In genomic region chr10:43224321-43224720, GRCh38 we compare ENCODE assay signal across 15 cellular contexts. TPM values are rescaled to one million over a fixed set of nuclear protein-coding genes. Genes with fewer than 3 reads are reported as not detected.
DNase-seq lines count a peak whose midpoint lies in the region; TF ChIP-seq lines count a peak whose summit lies in the region.
"Had no signal": no experiment of that assay in that cellular context is flagged by ENCODE, and none has a peak within 500 bp of the region (broad histone marks: within the 10 kb centered on the region; RNA-seq: fewer than 3 reads in every experiment).

No MANE protein-coding gene starts in this region.

- H3K4me1 ChIP-seq in adrenal gland (replicated peaks in 1 of 2): peaks cover 12 to 25% of the 10 kb centered on the region in 2 donors

- peak overlapping the region in 1 of 5 donors; percentile 20 for H3K27ac ChIP-seq in adrenal gland

- DNase-seq in Caki2 (ENCODE audit: low read depth): peak; percentile 30
- peak in 5 of 7 donors; percentile 1 to 18 (median 7) for DNase-seq in adrenal gland
- DNase-seq in kidney glomerular epithelial cell (lab: John Stamatoyannopoulos, UW): peak; percentile 73
- DNase-seq in RPMI8226: no peak
- no peak for DNase-seq in NCI-H1417 (lab: John Stamatoyannopoulos, UW)
- no peak for DNase-seq in GM19240 (ENCODE audit: insufficient read length, low spot score)
- no peak for DNase-seq in LoVo (ENCODE audit: low spot score)
- DNase-seq: C1 segment of cervical spinal cord; CD4-positive, alpha-beta T cell; DMS153; DMS79 treated with DMSO at 0.1 percent for 48 hours; EL; H7 had no signal

- no peak for TF ChIP-seq CTCF in adrenal gland (IDR thresholded peaks at IDR 0.05)

- no peaks in the 10 kb centered on the region for H3K9me3 ChIP-seq in adrenal gland (replicated peaks in 1 of 3)

- 17 to 53% (median 40%) methylated on average over 1 of the region's 1 CpG for WGBS in adrenal gland, 4 donors

- peaks cover 7% of the 10 kb centered on the region for H3K27me3 ChIP-seq in adrenal gland

- intact Hi-C loops in adrenal gland (cut with DNase I): loop anchor here in 1 of 2 donors (10.0 kb wide), 1 partner anchor 90 kb away; the partner anchor contains the start of gene CSGALNACT2

- in situ Hi-C loops in Caki2 (cut with HindIII; ENCODE audit: low pct_unique_long_range_greater_than_20kb, low sequenced_read_pairs): no loop called here

- H3K4me3 ChIP-seq in adrenal gland: no peak overlapping the region
- H3K4me3 ChIP-seq: GM23338 had no signal

- TF ChIP-seq POLR2A in adrenal gland (IDR thresholded peaks at IDR 0.05): no peak

- H3K36me3 ChIP-seq in adrenal gland (replicated peaks in 1 of 2): no peaks in the 10 kb centered on the region

RNA-seq across cellular contexts. Expression of gene RASGEF1A, which starts 42.5 kb away (rescaled TPM):
- 1.3 and 13.7 TPM in 2 replicates for total RNA-seq in Caki2 (2014; rRNA removed; shearing (Covaris generic); ENCODE audit: low replicate concordance)
- 1 to 10 TPM; 1.0 to 8.1 (median 2.4) TPM for total RNA-seq in adrenal gland
- polyA plus RNA-seq in adrenal gland: 10 to 100 TPM in 1 of 3 donors, 1 to 10 TPM in 1, under 1 TPM in 1; 0.98 to 11.3 (median 2.0) TPM
- total RNA-seq: A172 had no signal

Comparison
In these comparisons a context has a peak if more than half of its experiments do, and no peak if none do; other contexts are left out.
1. DNase-seq: peak in Caki2 (single experiment), adrenal gland (5 of 7) and kidney glomerular epithelial cell (single experiment); none in RPMI8226 (single experiment), NCI-H1417 (0 of 3), GM19240 (single experiment) and LoVo (single experiment).